1 cellular context compared by ENCODE assay signal in genomic region chr5:133977161-133977787, GRCh38.
A peak's percentile ranks its signal among the peaks of the same experiment; 100 is the strongest.
TF ChIP-seq lines count a peak whose summit lies in the region.

No MANE protein-coding gene starts in this region.

TF ChIP-seq in HepG2, 621 proteins besides CTCF, POLR2A, EP300 and RAD21 (continued from another document and continues in another):
- peak; percentile 76 for TF ChIP-seq PAXIP1 (CRISPR knock-in tag; conservative IDR thresholded peaks at IDR 0.05)
- TF ChIP-seq ZNF331 (CRISPR knock-in tag; IDR thresholded peaks at IDR 0.05) = 0 out of 2 replicates have a peak, but pooled peaks have one; percentile 14
- TF ChIP-seq IRX3 (CRISPR knock-in tag; IDR thresholded peaks at IDR 0.05; ENCODE audit: borderline replicate concordance, low read depth) = no peak
- no peak for TF ChIP-seq ATF1 (CRISPR knock-in tag; IDR thresholded peaks at IDR 0.05)
- TF ChIP-seq SAP130 (CRISPR knock-in tag; IDR thresholded peaks at IDR 0.05; ENCODE audit: low read depth) = peak; percentile 56
- TF ChIP-seq ZNF18 (CRISPR knock-in tag; IDR thresholded peaks at IDR 0.05; ENCODE audit: insufficient replicate concordance) = no peak
- no peak for TF ChIP-seq FOSL2 (CRISPR knock-in tag; IDR thresholded peaks at IDR 0.05)
- TF ChIP-seq ZNF354B (CRISPR knock-in tag; IDR thresholded peaks at IDR 0.05) = no peak
- TF ChIP-seq FOXO1 (CRISPR knock-in tag; IDR thresholded peaks at IDR 0.05) = 0 out of 2 replicates have a peak, but pooled peaks have one; percentile 37
- peak; percentile 30 for TF ChIP-seq ASH2L (IDR thresholded peaks at IDR 0.05; ENCODE audit: insufficient read length, low read depth, low read length)
- no peak for TF ChIP-seq FOXP1 (IDR thresholded peaks at IDR 0.05)
- TF ChIP-seq FOXP1 (CRISPR knock-in tag; IDR thresholded peaks at IDR 0.05) = peak; percentile 36; the same call in 1 of the 2 replicates
- no peak for TF ChIP-seq ZNF674 (CRISPR knock-in tag; IDR thresholded peaks at IDR 0.05; ENCODE audit: low read depth)
- TF ChIP-seq HNF4A (CRISPR knock-in tag; IDR thresholded peaks at IDR 0.05) = peak; percentile 40; the same call in 1 of the 2 replicates
- no peak for TF ChIP-seq ZNF83 (CRISPR knock-in tag; IDR thresholded peaks at IDR 0.05; ENCODE audit: borderline replicate concordance)
- no peak for TF ChIP-seq ZNF557 (CRISPR knock-in tag; IDR thresholded peaks at IDR 0.05)
- TF ChIP-seq SOX6 (IDR thresholded peaks at IDR 0.05) = no peak
- peak; percentile 28; the same call in 1 of the 2 replicates for TF ChIP-seq SOX6 (CRISPR knock-in tag; IDR thresholded peaks at IDR 0.05)
- TF ChIP-seq ZNF263 (CRISPR knock-in tag; IDR thresholded peaks at IDR 0.05) = 0 out of 2 replicates have a peak, but pooled peaks have one; percentile 2
- TF ChIP-seq UBTF (CRISPR knock-in tag; IDR thresholded peaks at IDR 0.05) = 0 out of 2 replicates have a peak, but pooled peaks have one; percentile 24
- TF ChIP-seq MAF1 (CRISPR knock-in tag; IDR thresholded peaks at IDR 0.05; ENCODE audit: borderline replicate concordance) = no peak
- TF ChIP-seq RBFOX2 (IDR thresholded peaks at IDR 0.05; ENCODE audit: low read depth, low read length) = 0 out of 2 replicates have a peak, but pooled peaks have one; percentile 31
- no peak for TF ChIP-seq RXRA (CRISPR knock-in tag; IDR thresholded peaks at IDR 0.05)
- no peak for TF ChIP-seq ZBTB3 (CRISPR knock-in tag; IDR thresholded peaks at IDR 0.05; ENCODE audit: borderline replicate concordance, low read depth)
- no peak for TF ChIP-seq SMAD9 (CRISPR knock-in tag; IDR thresholded peaks at IDR 0.05)
- TF ChIP-seq ZBTB42 (CRISPR knock-in tag; IDR thresholded peaks at IDR 0.05) = no peak
- TF ChIP-seq ZNF563 (CRISPR knock-in tag; IDR thresholded peaks at IDR 0.05) = no peak
- TF ChIP-seq ARID5B (CRISPR knock-in tag; IDR thresholded peaks at IDR 0.05) = no peak
- no peak for TF ChIP-seq FLYWCH1 (CRISPR knock-in tag; IDR thresholded peaks at IDR 0.05)
- 0 out of 2 replicates have a peak, but pooled peaks have one; percentile 23 for TF ChIP-seq DRAP1 (CRISPR knock-in tag; IDR thresholded peaks at IDR 0.05)
- no peak for TF ChIP-seq PTBP1 (IDR thresholded peaks at IDR 0.05; ENCODE audit: low read depth, low read length, poor library complexity, severe bottlenecking)
- peak; percentile 18; the same call in 1 of the 2 replicates for TF ChIP-seq ARID4A (CRISPR knock-in tag; IDR thresholded peaks at IDR 0.05; ENCODE audit: borderline replicate concordance)
- TF ChIP-seq BHLHE40 (IDR thresholded peaks at IDR 0.05; ENCODE audit: low read length) = no peak
- TF ChIP-seq GPBP1L1 (CRISPR knock-in tag; IDR thresholded peaks at IDR 0.05) = no peak
- peak; percentile 30; the same call in 1 of the 2 replicates for TF ChIP-seq TCF7 (IDR thresholded peaks at IDR 0.05; ENCODE audit: low read depth)
- no peak for TF ChIP-seq RERE (CRISPR knock-in tag; IDR thresholded peaks at IDR 0.05; ENCODE audit: low read depth)
- peak; percentile 11; the same call in 1 of the 2 replicates for TF ChIP-seq FOXA3 (CRISPR knock-in tag; IDR thresholded peaks at IDR 0.05)
